10 cellular contexts compared by ENCODE assay signal in genomic region chr6:12033770-12034169, GRCh38. TPM values are rescaled to one million over a fixed set of nuclear protein-coding genes. Genes with fewer than 3 reads are reported as not detected.
A peak's percentile ranks its signal among the peaks of the same experiment; 100 is the strongest.
DNase-seq lines count a peak whose midpoint lies in the region; ATAC-seq, FAIRE-seq and TF ChIP-seq lines count a peak whose summit lies in the region.
"Had no signal": no experiment of that assay in that cellular context is flagged by ENCODE, and none has a peak within 500 bp of the region (broad histone marks: within the 10 kb centered on the region; RNA-seq: fewer than 3 reads in every experiment).

No MANE protein-coding gene starts in this region.

- H3K9me2 ChIP-seq in HCT116 (ENCODE audit: insufficient read depth): no peaks in the 10 kb centered on the region

- ATAC-seq in HCT116 (no peak), HG03342 (IDR thresholded peaks at IDR 0.05; ENCODE audit: unreplicated experiment) (no peak)
- ATAC-seq: activated CD8-positive, alpha-beta T cell treated with anti-CD3 and anti-CD28 coated beads for 36 hours; activated naive CD4-positive, alpha-beta T cell treated with anti-CD3 and anti-CD28 coated beads, Interleukin-2, amount 50 U/mL, for 72 hours had no signal

- no peaks in the 10 kb centered on the region for H3K36me3 ChIP-seq in HCT116 (ENCODE audit: control insufficient read depth in 1 of 2, insufficient read depth in 2 of 2, low read length in 2 of 2)

- TF ChIP-seq CTCF in HCT116 (IDR thresholded peaks at IDR 0.05 in 2 of 3, conservative IDR thresholded peaks at IDR 0.05 in 1 of 3; ENCODE audit: borderline replicate concordance in 1 of 3, insufficient read depth in 1 of 3, low read depth in 2 of 3, low read length in 2 of 3) (no peak), fibroblast of mammary gland (conservative IDR thresholded peaks at IDR 0.05; ENCODE audit: control insufficient read depth, insufficient read depth, low read depth, low read length) (no peak), retinal pigment epithelial cell (conservative IDR thresholded peaks at IDR 0.05; ENCODE audit: low read depth, low read length) (no peak), GM13977 (IDR thresholded peaks at IDR 0.05; ENCODE audit: extremely low read depth, insufficient read depth, missing control alignments) (no peak)

- BruUV-seq in HCT116 (replicated peaks; lab: Mats Ljungman, UMichigan): no TSS peak

- no peak overlapping the region for H3K4me2 ChIP-seq in HCT116 (ENCODE audit: low read length)

- POLR2A ChIA-PET in HCT116 (lab: Charles Lee): no interaction called here

- no peak for TF ChIP-seq POLR2A in HCT116 (IDR thresholded peaks at IDR 0.05; ENCODE audit: borderline replicate concordance, extremely low read depth, insufficient read depth, insufficient read length)

- no peaks in the 10 kb centered on the region for H3K27me3 ChIP-seq in HCT116 (ENCODE audit: insufficient read depth, low read length)

- DNase-seq in HCT116 (ENCODE audit: low read depth, low spot score): no peak
- DNase-seq in RCC 7860 (ENCODE audit: low spot score): peak; percentile 34
- peak; percentile 55 for DNase-seq in fibroblast of mammary gland (ENCODE audit: low read depth)
- peak; percentile 55 for DNase-seq in retinal pigment epithelial cell (ENCODE audit: low read depth)
- no peak for DNase-seq in GM13977 (ENCODE audit: low spot score)
- DNase-seq in activated gamma-delta T cell (lab: John Stamatoyannopoulos, UW): no peak
- DNase-seq: activated CD8-positive, alpha-beta T cell treated with anti-CD3 and anti-CD28 coated beads for 36 hours; DMS153 had no signal

- H3K4me1 ChIP-seq in HCT116 (ENCODE audit: control insufficient read depth in 1 of 2, insufficient read depth in 2 of 2, low read length in 2 of 2): no peaks in the 10 kb centered on the region

- no peak overlapping the region for H3K9ac ChIP-seq in HCT116 (ENCODE audit: low read length)

- in situ Hi-C loops in GM13977 (cut with MboI; ENCODE audit: low pct_unique_long_range_greater_than_20kb, low sequenced_read_pairs, unreplicated experiment): no loop called here

- CTCF ChIA-PET in HCT116 (lab: Charles Lee): no interaction called here

- RAD21 ChIA-PET in HCT116 (lab: Charles Lee; ENCODE audit: low non-redundant PET in 1 of 2, low total read pairs in 2 of 2, uncharacterized antibody in 2 of 2, unreplicated experiment in 2 of 2): no interaction called here

- H3K4me3 ChIP-seq in HCT116 (replicated peaks in 1 of 2; ENCODE audit: low read depth in 1 of 2, low read length in 2 of 2) (no peak overlapping the region), fibroblast of mammary gland (ENCODE audit: control insufficient read depth, low read depth, low read length) (no peak overlapping the region), retinal pigment epithelial cell (ENCODE audit: low read length) (no peak overlapping the region)

- no peaks in the 10 kb centered on the region for H3K9me3 ChIP-seq in HCT116 (ENCODE audit: control insufficient read depth in 1 of 2, insufficient read depth in 1 of 2, low read depth in 1 of 2, low read length in 2 of 2)

- intact Hi-C loops in HCT116 (cut with micrococcal nuclease): no loop called here

- no peak for TF ChIP-seq RAD21 in HCT116 (IDR thresholded peaks at IDR 0.05; ENCODE audit: low read depth)

- no peak overlapping the region for H2AFZ ChIP-seq in HCT116 (ENCODE audit: low read depth, low read length, poor library complexity, severe bottlenecking)

- FAIRE-seq in RCC 7860 (lab: Jason Lieb, UNC): no peak

- H4K20me1 ChIP-seq in HCT116 (ENCODE audit: insufficient read depth): no peaks in the 10 kb centered on the region

- H3K27ac ChIP-seq in HCT116 (ENCODE audit: low read depth, low read length): no peak overlapping the region

- H3K79me2 ChIP-seq in HCT116 (ENCODE audit: insufficient read depth, low read length): peaks cover 3% of the 10 kb centered on the region; the same call in 1 of the 2 replicates

TF ChIP-seq in HCT116, 20 proteins besides CTCF, POLR2A, EP300 and RAD21:
- TF ChIP-seq CEBPB (IDR thresholded peaks at IDR 0.05; ENCODE audit: low read depth): 0 out of 2 replicates have a peak, but pooled peaks have one; percentile 31
- TF ChIP-seq ATF3 (IDR thresholded peaks at IDR 0.05): no peak

RNA-seq across cellular contexts. Expression of gene HIVEP1, which starts 21.7 kb away (rescaled TPM):
- total RNA-seq in HCT116 (2021; ENCODE audit: unreplicated experiment): 11.2 TPM
- polyA plus RNA-seq in HCT116 (2012): 5.5 and 6.2 TPM in 2 replicates

Comparison
In these comparisons a context has a peak if more than half of its experiments do, and no peak if none do; other contexts are left out.
1. DNase-seq: peak in RCC 7860 (single experiment), fibroblast of mammary gland (single experiment) and retinal pigment epithelial cell (single experiment); none in HCT116 (single experiment), GM13977 (single experiment) and activated gamma-delta T cell (single experiment).